Comparison of ENCODE assay signal across 7 cellular contexts in genomic region chr3:53129344-53129743, GRCh38. TPM values are rescaled to one million over a fixed set of nuclear protein-coding genes. Genes with fewer than 3 reads are reported as not detected.
DNase-seq lines count a peak whose midpoint lies in the region; ATAC-seq and TF ChIP-seq lines count a peak whose summit lies in the region.

No MANE protein-coding gene starts in this region.

- H3K27ac ChIP-seq in hepatocyte: peak overlapping the region; percentile 95

- H3K4me2 ChIP-seq in hepatocyte: peak overlapping the region; percentile 92

- intact Hi-C loops in posterior vena cava (cut with DNase I): no loop called here

- H3K79me2 ChIP-seq in hepatocyte: peaks cover 21% of the 10 kb centered on the region

- peaks cover 11% of the 10 kb centered on the region for H3K4me1 ChIP-seq in hepatocyte (ENCODE audit: insufficient read depth)

- H3K9me3 ChIP-seq in hepatocyte (ENCODE audit: low read depth): no peaks in the 10 kb centered on the region

- H3K9me3 Mint-ChIP-seq in stimulated activated effector memory CD8-positive, alpha-beta T cell treated with anti-CD3 and anti-CD28 coated beads, Interleukin-12 subunit alpha, Interleukin-12 subunit beta, amount 100 ng/mL, for 72 hours: no peaks in the 10 kb centered on the region

- peak overlapping the region; percentile 97 for H3K27ac Mint-ChIP-seq in stimulated activated effector memory CD8-positive, alpha-beta T cell treated with anti-CD3 and anti-CD28 coated beads, Interleukin-12 subunit alpha, Interleukin-12 subunit beta, amount 100 ng/mL, for 72 hours

- TF ChIP-seq CTCF in HFF-Myc (IDR thresholded peaks at IDR 0.05; ENCODE audit: low read depth, low read length, missing control alignments): no peak
- TF ChIP-seq CTCF in WI38 (IDR thresholded peaks at IDR 0.05; ENCODE audit: low read depth, low read length): no peak
- no peak for TF ChIP-seq CTCF in hepatocyte (IDR thresholded peaks at IDR 0.05; ENCODE audit: poor library complexity)

- H3K4me3 ChIP-seq in HFF-Myc (replicated peaks; ENCODE audit: low read depth, low read length) (peak overlapping the region; percentile 92), WI38 (ENCODE audit: low read depth, low read length) (peak overlapping the region; percentile 98), hepatocyte (peak overlapping the region; percentile 79)

- no peaks in the 10 kb centered on the region for H3K36me3 ChIP-seq in hepatocyte (replicated peaks; ENCODE audit: insufficient read depth, low read depth)

- no peaks in the 10 kb centered on the region for H3K27me3 ChIP-seq in hepatocyte

- 85% methylated on average over 3 of the region's 3 CpGs for WGBS in hepatocyte (ENCODE audit: low lambda C conversion rate, missing lambda C conversion rate)

- H3K4me1 Mint-ChIP-seq in stimulated activated effector memory CD8-positive, alpha-beta T cell treated with anti-CD3 and anti-CD28 coated beads, Interleukin-12 subunit alpha, Interleukin-12 subunit beta, amount 100 ng/mL, for 72 hours: peaks cover 18% of the 10 kb centered on the region

- H3K9me2 ChIP-seq in hepatocyte (replicated peaks; ENCODE audit: insufficient read depth): no peaks in the 10 kb centered on the region

- DNase-seq in HFF-Myc (ENCODE audit: extremely low read depth, low read depth): no peak
- no peak for DNase-seq in hepatocyte (ENCODE audit: low spot score)
- DNase-seq in stimulated activated effector memory CD8-positive, alpha-beta T cell treated with anti-CD3 and anti-CD28 coated beads, Interleukin-12 subunit alpha, Interleukin-12 subunit beta, amount 100 ng/mL, for 72 hours (ENCODE audit: low spot score in 2 of 2): no peak
- no peak for DNase-seq in stimulated activated CD8-positive, alpha-beta memory T cell treated with anti-CD3 and anti-CD28 coated beads, Interleukin-4, amount 100 ng/mL, for 48 hours
- DNase-seq in posterior vena cava (ENCODE audit: low spot score): no peak

- no peak for ATAC-seq in stimulated activated effector memory CD8-positive, alpha-beta T cell treated with anti-CD3 and anti-CD28 coated beads, Interleukin-12 subunit alpha, Interleukin-12 subunit beta, amount 100 ng/mL, for 72 hours
- no peak for ATAC-seq in HG02763 (IDR thresholded peaks at IDR 0.05; ENCODE audit: unreplicated experiment)

- no peaks in the 10 kb centered on the region for H4K20me1 ChIP-seq in hepatocyte (ENCODE audit: insufficient read depth, poor library complexity, severe bottlenecking)

- H3K36me3 Mint-ChIP-seq in stimulated activated effector memory CD8-positive, alpha-beta T cell treated with anti-CD3 and anti-CD28 coated beads, Interleukin-12 subunit alpha, Interleukin-12 subunit beta, amount 100 ng/mL, for 72 hours: peaks cover 26% of the 10 kb centered on the region

- peak overlapping the region; percentile 82 for H2AFZ ChIP-seq in hepatocyte

- peak overlapping the region; percentile 85 for H3K4me3 Mint-ChIP-seq in stimulated activated effector memory CD8-positive, alpha-beta T cell treated with anti-CD3 and anti-CD28 coated beads, Interleukin-12 subunit alpha, Interleukin-12 subunit beta, amount 100 ng/mL, for 72 hours

RNA-seq across cellular contexts. Expression of gene RFT1, which starts 0.9 kb away (rescaled TPM):
- 15.9 and 18.5 TPM in 2 replicates for total RNA-seq in hepatocyte
- 23.1 and 32.0 TPM in 2 replicates for polyA plus RNA-seq in hepatocyte
- total RNA-seq in posterior vena cava: 10 to 100 TPM; 13.6 to 15.7 TPM

RNA-seq across cellular contexts. Expression of gene PRKCD, which starts 31.7 kb away (rescaled TPM):
- total RNA-seq in hepatocyte: 12.3 and 12.8 TPM in 2 replicates
- polyA plus RNA-seq in hepatocyte: 18.6 and 23.6 TPM in 2 replicates
- total RNA-seq in posterior vena cava: 10 to 100 TPM; 34.1 to 36.3 TPM
